Comparison of ENCODE assay signal across 9 cellular contexts in genomic region chr14:104475802-104476201, GRCh38.
"Had no signal": no experiment of that assay in that cellular context is flagged by ENCODE, and none has a peak within 500 bp of the region (broad histone marks: within the 10 kb centered on the region; RNA-seq: fewer than 3 reads in every experiment).

No MANE protein-coding gene starts in this region.

- H3K27ac ChIP-seq: HL-60, KMS-11 had no signal

- ATAC-seq: HepG2, K562 had no signal

- DNase-seq: IMR-90, Karpas-422, Kasumi-1, KBM-7, KG1 had no signal

- H3K4me3 ChIP-seq: K562 had no signal

- H3K9ac ChIP-seq: KMS-11 had no signal

- H3K4me2 ChIP-seq: KMS-11 had no signal
